8 cellular contexts compared by ENCODE assay signal in genomic region chr14:30620178-30620577, GRCh38. TPM values are rescaled to one million over a fixed set of nuclear protein-coding genes. Genes with fewer than 3 reads are reported as not detected.
A peak's percentile ranks its signal among the peaks of the same experiment; 100 is the strongest.
DNase-seq lines count a peak whose midpoint lies in the region; ATAC-seq, FAIRE-seq and TF ChIP-seq lines count a peak whose summit lies in the region.

No MANE protein-coding gene starts in this region.

- peak; percentile 39 for ATAC-seq in GM21576 (IDR thresholded peaks at IDR 0.05; ENCODE audit: unreplicated experiment)
- ATAC-seq in K562, result no peak

- H3K27ac ChIP-seq in Karpas-422 (ENCODE audit: low read length) (peak overlapping the region; percentile 87), K562 (ENCODE audit: extremely low read depth, low read depth, low read length) (no peak overlapping the region)

- TF ChIP-seq RAD21 in K562 (CRISPR knock-in tag; conservative IDR thresholded peaks at IDR 0.05 in 1 of 2, IDR thresholded peaks at IDR 0.05 in 1 of 2), result no peak

- H3K9ac ChIP-seq in Karpas-422 (ENCODE audit: low read length) (peak overlapping the region; percentile 16; the same call in 1 of the 2 replicates), K562 (ENCODE audit: insufficient read depth in 1 of 2, low read depth in 2 of 2, low read length in 2 of 2) (no peak overlapping the region)

- H3K9me3 ChIP-seq in Karpas-422 (ENCODE audit: low read length) (no peaks in the 10 kb centered on the region), K562 (replicated peaks; ENCODE audit: control insufficient read depth, insufficient read depth, low read depth, low read length) (no peaks in the 10 kb centered on the region; the same call in 1 of the 2 replicates)

- TF ChIP-seq CTCF in K562 (IDR thresholded peaks at IDR 0.05 in 2 of 3, conservative IDR thresholded peaks at IDR 0.05 in 1 of 3; ENCODE audit: insufficient read depth in 2 of 3, low read depth in 1 of 3, low read length in 3 of 3), result no peak

- no peaks in the 10 kb centered on the region for H3K9me2 ChIP-seq in Karpas-422 (replicated peaks; ENCODE audit: insufficient read depth, low read length)

- no peak for TF ChIP-seq POLR2A in K562 (conservative IDR thresholded peaks at IDR 0.05)

- CTCF ChIA-PET in K562 (lab: Yijun Ruan, JAX; ENCODE audit: low intra/inter-chr PET ratio), result no interaction called here

- POLR2A ChIA-PET in K562 (lab: Yijun Ruan, JAX), result interaction anchor here (1.2 kb wide), 1 partner anchor 10 kb away, joined by 3 read pairs; no protein-coding TSS in a partner anchor

- H3K27me3 ChIP-seq in Karpas-422 (ENCODE audit: low read length) (no peaks in the 10 kb centered on the region), K562 (ENCODE audit: control insufficient read depth in 2 of 2, insufficient read depth in 2 of 2, low read length in 2 of 2) (no peaks in the 10 kb centered on the region)

- H3K36me3 ChIP-seq in Karpas-422 (ENCODE audit: insufficient read depth, low read length) (peaks cover 35% of the 10 kb centered on the region; the same call in 1 of the 2 replicates), K562 (ENCODE audit: control insufficient read depth, insufficient read depth, low read length) (peaks cover 31% of the 10 kb centered on the region)

- peaks cover 36% of the 10 kb centered on the region for H3K79me2 ChIP-seq in Karpas-422 (ENCODE audit: low read length)
- peaks cover 33% of the 10 kb centered on the region for H3K79me2 ChIP-seq in K562 (ENCODE audit: control insufficient read depth, insufficient read depth, low read length)

- DNase-seq in EH (ENCODE audit: low read depth), result peak; percentile 72
- peak; percentile 87 for DNase-seq in Karpas-422
- no peak for DNase-seq in K562 (ENCODE audit: extremely low read depth in 1 of 4, low spot score in 3 of 4)
- no peak for DNase-seq in NCI-H2196 treated with DMSO at 0.1 percent for 48 hours (lab: John Stamatoyannopoulos, UW; ENCODE audit: unreplicated experiment)
- no peak for DNase-seq in posterior vena cava (ENCODE audit: low spot score)
- no peak for DNase-seq in Ammon's horn (ENCODE audit: low spot score)
- no peak for DNase-seq in NCI-H1694 treated with DMSO at 0.1 percent for 48 hours (lab: John Stamatoyannopoulos, UW)

- no peak for TF ChIP-seq EP300 in K562 (IDR thresholded peaks at IDR 0.05; ENCODE audit: low read length)

- BruUV-seq in K562 (replicated peaks; lab: Mats Ljungman, UMichigan), result no TSS peak

- in situ Hi-C loops in K562 (cut with MboI), result no loop called here

- FAIRE-seq in K562 (lab: Jason Lieb, UNC), result no peak

- intact Hi-C loops in K562 (cut with micrococcal nuclease) (no loop called here), posterior vena cava (cut with DNase I) (no loop called here)

- peak overlapping the region; percentile 83 for H3K4me3 ChIP-seq in Karpas-422 (ENCODE audit: low read length)
- H3K4me3 ChIP-seq in K562, result no peak overlapping the region

- H2AFZ ChIP-seq in Karpas-422 (ENCODE audit: low read length) (no peak overlapping the region), K562 (ENCODE audit: low read depth, low read length) (no peak overlapping the region)

- WGBS in K562 (ENCODE audit: insufficient coverage, low coverage, missing lambda C conversion rate), result 8% methylated on average over 1 of the region's 1 CpG

- H3K4me2 ChIP-seq in Karpas-422 (ENCODE audit: low read depth, low read length, poor library complexity, severe bottlenecking) (peak overlapping the region; percentile 97), K562 (ENCODE audit: insufficient read depth, low read length) (no peak overlapping the region)

- H3K9me1 ChIP-seq in K562 (ENCODE audit: control insufficient read depth, insufficient read depth, low read length), result no peaks in the 10 kb centered on the region

- H3K4me1 ChIP-seq in Karpas-422 (ENCODE audit: low read length) (peaks cover 64% of the 10 kb centered on the region), K562 (replicated peaks in 1 of 2; ENCODE audit: control insufficient read depth in 2 of 2, insufficient read depth in 2 of 2, low read length in 2 of 2) (peaks cover 0 to 9% of the 10 kb centered on the region in 2 experiments; a peak in 4 of 5 replicates)

- H4K20me1 ChIP-seq in Karpas-422 (ENCODE audit: insufficient read depth, low read depth, low read length) (no peaks in the 10 kb centered on the region), K562 (replicated peaks; ENCODE audit: control insufficient read depth, insufficient read depth, low read length) (no peaks in the 10 kb centered on the region; the same call in 1 of the 2 replicates)

TF ChIP-seq in K562, 482 proteins besides CTCF, POLR2A, EP300 and RAD21:
- TF ChIP-seq MEIS2 (IDR thresholded peaks at IDR 0.05; ENCODE audit: partially characterized antibody), result peak; percentile 22
- TF ChIP-seq, protein P1, sequence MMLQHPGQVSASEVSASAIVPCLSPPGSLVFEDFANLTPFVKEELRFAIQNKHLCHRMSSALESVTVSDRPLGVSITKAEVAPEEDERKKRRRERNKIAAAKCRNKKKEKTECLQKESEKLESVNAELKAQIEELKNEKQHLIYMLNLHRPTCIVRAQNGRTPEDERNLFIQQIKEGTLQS (IDR thresholded peaks at IDR 0.05), result 0 out of 2 replicates have a peak, but pooled peaks have one; percentile 25
- TF ChIP-seq, protein P1 (CRISPR knock-in tag; conservative IDR thresholded peaks at IDR 0.05), result no peak
- TF ChIP-seq JUND (IDR thresholded peaks at IDR 0.05; ENCODE audit: borderline replicate concordance, low read depth, low read length), result no peak
- peak; percentile 41; the same call in 1 of the 3 replicates for TF ChIP-seq JUND (tag; IDR thresholded peaks at IDR 0.05; ENCODE audit: borderline replicate concordance, low read depth, low read length)
- TF ChIP-seq, protein P2, sequence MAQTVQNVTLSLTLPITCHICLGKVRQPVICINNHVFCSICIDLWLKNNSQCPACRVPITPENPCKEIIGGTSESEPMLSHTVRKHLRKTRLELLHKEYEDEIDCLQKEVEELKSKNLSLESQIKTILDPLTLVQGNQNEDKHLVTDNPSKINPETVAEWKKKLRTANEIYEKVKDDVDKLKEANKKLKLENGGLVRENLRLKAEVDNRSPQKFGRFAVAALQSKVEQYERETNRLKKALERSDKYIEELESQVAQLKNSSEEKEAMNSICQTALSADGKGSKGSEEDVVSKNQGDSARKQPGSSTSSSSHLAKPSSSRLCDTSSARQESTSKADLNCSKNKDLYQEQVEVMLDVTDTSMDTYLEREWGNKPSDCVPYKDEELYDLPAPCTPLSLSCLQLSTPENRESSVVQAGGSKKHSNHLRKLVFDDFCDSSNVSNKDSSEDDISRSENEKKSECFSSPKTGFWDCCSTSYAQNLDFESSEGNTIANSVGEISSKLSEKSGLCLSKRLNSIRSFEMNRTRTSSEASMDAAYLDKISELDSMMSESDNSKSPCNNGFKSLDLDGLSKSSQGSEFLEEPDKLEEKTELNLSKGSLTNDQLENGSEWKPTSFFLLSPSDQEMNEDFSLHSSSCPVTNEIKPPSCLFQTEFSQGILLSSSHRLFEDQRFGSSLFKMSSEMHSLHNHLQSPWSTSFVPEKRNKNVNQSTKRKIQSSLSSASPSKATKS (CRISPR knock-in tag; IDR thresholded peaks at IDR 0.05), result no peak
- no peak for TF ChIP-seq ZNF79 (CRISPR knock-in tag; IDR thresholded peaks at IDR 0.05; ENCODE audit: low read depth)
- peak; percentile 31; the same call in 1 of the 2 replicates for TF ChIP-seq FOSL1 (tag; conservative IDR thresholded peaks at IDR 0.05)

RNA-seq across cellular contexts. Expression of gene SCFD1, which starts 1.9 kb away (rescaled TPM):
- 78.8 and 214 TPM in 2 replicates for total RNA-seq in Karpas-422 (2014; rRNA removed; shearing (Covaris generic); ENCODE audit: low replicate concordance)
- 85.0 and 349 TPM in 2 replicates for total RNA-seq in K562 (2011; cell fraction: chromatin; rRNA removed; ENCODE audit: low replicate concordance)
- total RNA-seq in K562 (2011; cell fraction: nucleolus; rRNA removed), result 36.5 and 54.1 TPM in 2 replicates
- 106 and 172 TPM in 2 replicates for total RNA-seq in K562 (2011; cell fraction: nucleoplasm; rRNA removed)
- total RNA-seq in K562 (2014; rRNA removed), result 46.7 and 49.6 TPM in 2 replicates
- 94.2 and 96.0 TPM in 2 replicates for total RNA-seq in K562 (2014; rRNA removed; fragmentation: Illumina TruSeq; extraction: Trizol)
- 64.0 and 75.2 TPM in 2 replicates for total RNA-seq in K562 (2015; rRNA removed; fragmentation: Illumina TruSeq; extraction: Trizol)
- 54.6 and 56.9 TPM in 2 replicates for total RNA-seq in K562 (2021)
- 83.5 and 112 TPM in 2 replicates for polyA plus RNA-seq in K562 (2011; rRNA removed)
- 17.1 and 34.0 TPM in 2 replicates for polyA plus RNA-seq in K562 (2011; cell fraction: cytosol; rRNA removed)
- 29.6 and 54.3 TPM in 2 replicates for polyA plus RNA-seq in K562 (2011; cell fraction: nucleus; rRNA removed)
- polyA plus RNA-seq in K562 (2012), result 49.4 and 60.8 TPM in 2 replicates
- polyA plus RNA-seq in K562 (2014; fragmentation: Illumina TruSeq; extraction: Trizol), result 54.0 and 60.1 TPM in 2 replicates
- polyA plus RNA-seq in K562 (2014; fragmentation: Nextera tagmentation; extraction: Ambion mirVana), result 10 to 100 TPM; 75.8 to 86.8 TPM
- polyA plus RNA-seq in K562 (2014; rRNA removed), result 48.9 and 81.3 TPM in 2 replicates
- polyA minus RNA-seq in K562 (2011; rRNA and poly(A)+ RNA removed), result 148 and 150 TPM in 2 replicates
- 23.0 and 33.3 TPM in 2 replicates for polyA minus RNA-seq in K562 (2011; cell fraction: cytosol; rRNA and poly(A)+ RNA removed)
- 62.7 and 127 TPM in 2 replicates for polyA minus RNA-seq in K562 (2011; cell fraction: nucleus; rRNA and poly(A)+ RNA removed)
- total RNA-seq in posterior vena cava, result 10 to 100 TPM; 73.8 to 82.9 TPM

Comparison
In these comparisons a context has a peak if more than half of its experiments do, and no peak if none do; other contexts are left out.
1. DNase-seq: peak in EH (single experiment) and Karpas-422 (single experiment); none in K562 (0 of 4), NCI-H2196 treated with DMSO at 0.1 percent for 48 hours (single experiment), posterior vena cava (single experiment), Ammon's horn (single experiment) and NCI-H1694 treated with DMSO at 0.1 percent for 48 hours (single experiment).